ENCODE assay signal across 27 cellular contexts in the genomic region with DNA sequence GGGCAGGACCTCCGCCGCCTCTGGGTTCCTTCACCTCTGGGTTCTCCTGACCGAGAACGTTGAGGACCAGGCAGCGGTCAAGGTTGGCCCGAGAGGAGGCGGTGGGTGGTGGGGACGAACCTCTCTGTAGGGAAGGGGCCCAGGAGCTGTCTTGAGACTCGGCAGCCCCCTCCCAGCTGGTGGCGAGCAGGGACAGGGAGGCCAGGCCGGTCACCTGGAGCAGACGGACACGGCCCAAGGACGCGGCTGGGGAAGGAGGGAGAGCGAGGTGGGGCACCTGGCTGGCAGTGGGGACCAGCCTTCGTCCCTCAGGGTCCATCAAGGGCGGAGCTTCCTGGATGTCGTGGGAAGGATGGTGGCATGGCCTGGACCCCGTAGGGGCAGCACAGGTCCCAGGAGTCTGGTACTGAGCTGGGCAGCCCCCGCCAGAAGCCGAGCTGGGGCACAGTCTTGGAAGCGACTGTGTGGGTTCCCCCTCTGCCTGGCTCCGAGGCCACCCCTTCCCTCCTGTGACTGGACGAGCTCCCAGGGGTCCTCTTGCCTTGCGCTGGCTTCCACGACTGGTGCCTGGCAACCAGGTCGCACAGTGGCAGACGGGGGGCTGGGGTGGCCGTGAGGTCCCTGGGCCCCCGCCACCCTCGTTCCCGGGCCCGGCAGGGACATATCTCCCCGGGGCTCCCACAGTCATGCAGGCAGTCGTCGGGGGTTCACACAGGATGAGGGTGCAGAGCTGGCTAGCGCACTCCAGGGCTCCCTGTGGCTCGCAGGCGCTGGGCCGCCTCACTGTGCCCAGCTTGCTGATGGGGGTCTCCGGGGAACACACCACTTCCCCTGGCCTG.
"Had no signal": no experiment of that assay in that cellular context is flagged by ENCODE, and none has a peak within 500 bp of the region (broad histone marks: within the 10 kb centered on the region; RNA-seq: fewer than 3 reads in every experiment).

No MANE protein-coding gene starts in this region.

- H3K9me3 ChIP-seq: mucosa of descending colon, neutrophil, tibial artery had no signal

- H3K27me3 ChIP-seq: cardiac muscle cell, dorsolateral prefrontal cortex, tibial artery had no signal

- H3K9me3 Mint-ChIP-seq: activated CD8-positive, alpha-beta T cell treated with anti-CD3 and anti-CD28 coated beads for 36 hours; activated naive CD8-positive, alpha-beta T cell treated with anti-CD3 and anti-CD28 coated beads for 36 hours; activated T-helper 17 cell treated with anti-CD3 and anti-CD28 coated beads, Interleukin-2, amount 50 U/mL, for 72 hours; memory B cell; WTC11 had no signal

- DNase-seq: activated CD4-positive, alpha-beta T cell treated with anti-CD3 and anti-CD28 coated beads for 48 hours; activated CD8-positive, alpha-beta T cell treated with anti-CD3 and anti-CD28 coated beads for 36 hours; activated naive CD4-positive, alpha-beta T cell; activated naive CD8-positive, alpha-beta T cell treated with anti-CD3 and anti-CD28 coated beads for 36 hours; activated T-cell treated with anti-CD3 and anti-CD28 coated beads, Interleukin-2, amount 50 U/mL, for 1 hour; amniotic stem cell; foreskin fibroblast; hippocampal formation; naive B cell; stimulated activated CD8-positive, alpha-beta memory T cell treated with anti-CD3 and anti-CD28 coated beads, Interleukin-4, amount 100 ng/mL, for 48 hours; stimulated activated naive CD4-positive, alpha-beta T cell; substantia nigra; SW 1271; T-helper 2 cell; tibial artery had no signal

- H3K27ac ChIP-seq: cardiac muscle cell, dorsolateral prefrontal cortex, epithelial cell of prostate, neutrophil, parathyroid adenoma, tibial artery had no signal

- H3K36me3 ChIP-seq: cardiac muscle cell, neutrophil had no signal

- H3K36me3 Mint-ChIP-seq: activated naive CD8-positive, alpha-beta T cell treated with anti-CD3 and anti-CD28 coated beads for 36 hours; naive B cell; WTC11 had no signal

- H3K27me3 Mint-ChIP-seq: activated CD8-positive, alpha-beta T cell treated with anti-CD3 and anti-CD28 coated beads for 36 hours; activated naive CD8-positive, alpha-beta T cell treated with anti-CD3 and anti-CD28 coated beads for 36 hours; activated T-helper 17 cell treated with anti-CD3 and anti-CD28 coated beads, Interleukin-2, amount 50 U/mL, for 72 hours; naive B cell had no signal

- H3K79me2 ChIP-seq: parathyroid adenoma had no signal

- H3K4me3 ChIP-seq: cardiac muscle cell, dorsolateral prefrontal cortex, mucosa of descending colon, tibial artery had no signal

- H3K9ac ChIP-seq: parathyroid adenoma had no signal

- H3K27ac Mint-ChIP-seq: activated CD8-positive, alpha-beta T cell treated with anti-CD3 and anti-CD28 coated beads for 36 hours; activated naive CD8-positive, alpha-beta T cell treated with anti-CD3 and anti-CD28 coated beads for 36 hours; activated T-helper 17 cell treated with anti-CD3 and anti-CD28 coated beads, Interleukin-2, amount 50 U/mL, for 72 hours; memory B cell; naive B cell had no signal

- H2AFZ ChIP-seq: parathyroid adenoma had no signal

- FAIRE-seq: colon, islet of Langerhans, urothelium cell line had no signal

- H3K4me1 ChIP-seq: parathyroid adenoma, tibial artery had no signal

- H3K4me1 Mint-ChIP-seq: activated naive CD8-positive, alpha-beta T cell treated with anti-CD3 and anti-CD28 coated beads for 36 hours; WTC11 had no signal

- ATAC-seq: activated CD8-positive, alpha-beta T cell treated with anti-CD3 and anti-CD28 coated beads for 36 hours; activated T-helper 17 cell treated with anti-CD3 and anti-CD28 coated beads, Interleukin-2, amount 50 U/mL, for 72 hours; mucosa of descending colon; WTC11 had no signal

- H3K4me3 Mint-ChIP-seq: activated CD8-positive, alpha-beta T cell treated with anti-CD3 and anti-CD28 coated beads for 36 hours; activated naive CD8-positive, alpha-beta T cell treated with anti-CD3 and anti-CD28 coated beads for 36 hours; activated T-helper 17 cell treated with anti-CD3 and anti-CD28 coated beads, Interleukin-2, amount 50 U/mL, for 72 hours; memory B cell; naive B cell; WTC11 had no signal
